Comparison of ENCODE assay signal across 8 cellular contexts in the genomic region with DNA sequence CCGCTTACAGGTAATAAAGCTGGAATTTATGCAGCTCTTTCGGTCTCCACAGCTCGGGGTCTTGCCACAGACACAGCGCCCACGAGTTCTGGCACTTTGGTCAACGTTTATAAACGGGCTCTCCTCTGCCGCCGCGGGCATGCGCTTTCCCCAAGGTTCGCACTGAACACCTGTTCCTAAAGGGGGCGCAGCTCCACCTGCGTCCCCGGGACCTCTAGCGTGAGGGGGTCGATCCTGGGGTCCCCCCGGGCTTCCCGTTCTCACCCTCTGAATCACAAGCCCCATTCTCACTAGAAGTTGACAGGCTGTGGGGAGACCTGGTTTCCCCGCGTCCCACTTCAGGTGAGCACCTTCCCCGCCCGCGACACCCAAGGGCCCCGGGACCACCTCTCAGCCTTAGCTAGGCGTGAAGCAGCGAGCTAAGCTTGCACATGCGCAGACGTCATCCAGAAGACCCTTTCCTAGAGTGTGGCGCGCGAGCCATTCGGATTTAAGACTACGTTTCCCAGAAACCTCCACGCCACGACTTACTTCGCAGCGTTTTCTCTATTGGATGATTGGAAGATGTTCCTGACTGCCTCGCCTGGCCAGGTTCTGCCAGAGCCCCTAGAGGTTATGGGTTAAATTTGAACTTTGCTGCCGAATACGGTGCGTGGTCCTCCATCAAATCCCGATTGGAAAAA. TPM values are rescaled to one million over a fixed set of nuclear protein-coding genes. Genes with fewer than 3 reads are reported as not detected.
DNase-seq lines count a peak whose midpoint lies in the region; ATAC-seq and TF ChIP-seq lines count a peak whose summit lies in the region.

No MANE protein-coding gene starts in this region.

- H3K4me1 Mint-ChIP-seq in WTC11: peaks cover 17% of the 10 kb centered on the region
- H3K4me1 Mint-ChIP-seq in endothelial cell (ENCODE audit: unreplicated experiment): peaks cover 10% of the 10 kb centered on the region
- peaks cover 26% of the 10 kb centered on the region for H3K4me1 Mint-ChIP-seq in stimulated activated effector memory CD8-positive, alpha-beta T cell treated with anti-CD3 and anti-CD28 coated beads, Interleukin-12 subunit alpha, Interleukin-12 subunit beta, amount 100 ng/mL, for 72 hours

- H3K27ac Mint-ChIP-seq in WTC11: no peak overlapping the region
- no peak overlapping the region for H3K27ac Mint-ChIP-seq in endothelial cell (ENCODE audit: unreplicated experiment)
- H3K27ac Mint-ChIP-seq in stimulated activated effector memory CD8-positive, alpha-beta T cell treated with anti-CD3 and anti-CD28 coated beads, Interleukin-12 subunit alpha, Interleukin-12 subunit beta, amount 100 ng/mL, for 72 hours: peak overlapping the region; percentile 81

- peaks cover 86% of the 10 kb centered on the region for H3K27me3 Mint-ChIP-seq in WTC11 (ENCODE audit: low read depth)
- peaks cover 3% of the 10 kb centered on the region for H3K27me3 Mint-ChIP-seq in endothelial cell (ENCODE audit: unreplicated experiment)

- POLR2A ChIA-PET in WTC11 (lab: Charles Lee): interaction anchor here (0.6 to 1.2 kb wide), 2 partner anchors 19 to 203 kb away, joined by 4 read pairs; no protein-coding TSS in a partner anchor

- H3K9me3 Mint-ChIP-seq in WTC11: no peaks in the 10 kb centered on the region
- H3K9me3 Mint-ChIP-seq in endothelial cell (ENCODE audit: unreplicated experiment): no peaks in the 10 kb centered on the region
- H3K9me3 Mint-ChIP-seq in stimulated activated effector memory CD8-positive, alpha-beta T cell treated with anti-CD3 and anti-CD28 coated beads, Interleukin-12 subunit alpha, Interleukin-12 subunit beta, amount 100 ng/mL, for 72 hours: no peaks in the 10 kb centered on the region

- peak; percentile 10; the same call in 1 of the 2 replicates for TF ChIP-seq CTCF in AG09319 (IDR thresholded peaks at IDR 0.05; ENCODE audit: low read depth, low read length)
- peak; percentile 66 for TF ChIP-seq CTCF in WTC11 (IDR thresholded peaks at IDR 0.05)
- peak; percentile 33 for TF ChIP-seq CTCF in endothelial cell (IDR thresholded peaks at IDR 0.05; ENCODE audit: unreplicated experiment)

- peak; percentile 42 for ATAC-seq in GM18870 (IDR thresholded peaks at IDR 0.05; ENCODE audit: unreplicated experiment)
- ATAC-seq in HG03095 (IDR thresholded peaks at IDR 0.05; ENCODE audit: unreplicated experiment): peak; percentile 57
- ATAC-seq in WTC11: peak; percentile 96
- peak; percentile 68 for ATAC-seq in stimulated activated effector memory CD8-positive, alpha-beta T cell treated with anti-CD3 and anti-CD28 coated beads, Interleukin-12 subunit alpha, Interleukin-12 subunit beta, amount 100 ng/mL, for 72 hours

- DNase-seq in AG09319 (ENCODE audit: extremely low read depth, low read depth): no peak
- DNase-seq in NCI-H2171 treated with DMSO at 0.1 percent for 48 hours (lab: John Stamatoyannopoulos, UW): peak; percentile 99
- DNase-seq in WTC11 (ENCODE audit: low spot score): peak; percentile 94
- DNase-seq in endothelial cell (ENCODE audit: low spot score): peak; percentile 77
- peak; percentile 52 for DNase-seq in medulla oblongata (ENCODE audit: extremely low spot score)
- DNase-seq in stimulated activated effector memory CD8-positive, alpha-beta T cell treated with anti-CD3 and anti-CD28 coated beads, Interleukin-12 subunit alpha, Interleukin-12 subunit beta, amount 100 ng/mL, for 72 hours (ENCODE audit: low spot score in 2 of 2): peak; percentile 14 to 75

- peak overlapping the region; percentile 76 for H3K4me3 Mint-ChIP-seq in WTC11
- peak overlapping the region; percentile 92 for H3K4me3 Mint-ChIP-seq in endothelial cell (ENCODE audit: unreplicated experiment)
- H3K4me3 Mint-ChIP-seq in stimulated activated effector memory CD8-positive, alpha-beta T cell treated with anti-CD3 and anti-CD28 coated beads, Interleukin-12 subunit alpha, Interleukin-12 subunit beta, amount 100 ng/mL, for 72 hours: peak overlapping the region; percentile 89

- CTCF ChIA-PET in WTC11 (lab: Charles Lee): interaction anchor here (0.7 to 1.8 kb wide), 18 partner anchors 9 to 553 kb away, joined by 3 to 34 read pairs (median 4); a partner anchor contains a TSS

- H3K36me3 Mint-ChIP-seq in WTC11: no peaks in the 10 kb centered on the region
- no peaks in the 10 kb centered on the region for H3K36me3 Mint-ChIP-seq in endothelial cell (ENCODE audit: low read depth, unreplicated experiment)
- no peaks in the 10 kb centered on the region for H3K36me3 Mint-ChIP-seq in stimulated activated effector memory CD8-positive, alpha-beta T cell treated with anti-CD3 and anti-CD28 coated beads, Interleukin-12 subunit alpha, Interleukin-12 subunit beta, amount 100 ng/mL, for 72 hours

TF ChIP-seq in WTC11, 78 proteins besides CTCF, POLR2A, EP300 and RAD21 (continues in another document):
- TF ChIP-seq TP53 (CRISPR knock-in tag; IDR thresholded peaks at IDR 0.05): no peak
- TF ChIP-seq, protein P1, sequence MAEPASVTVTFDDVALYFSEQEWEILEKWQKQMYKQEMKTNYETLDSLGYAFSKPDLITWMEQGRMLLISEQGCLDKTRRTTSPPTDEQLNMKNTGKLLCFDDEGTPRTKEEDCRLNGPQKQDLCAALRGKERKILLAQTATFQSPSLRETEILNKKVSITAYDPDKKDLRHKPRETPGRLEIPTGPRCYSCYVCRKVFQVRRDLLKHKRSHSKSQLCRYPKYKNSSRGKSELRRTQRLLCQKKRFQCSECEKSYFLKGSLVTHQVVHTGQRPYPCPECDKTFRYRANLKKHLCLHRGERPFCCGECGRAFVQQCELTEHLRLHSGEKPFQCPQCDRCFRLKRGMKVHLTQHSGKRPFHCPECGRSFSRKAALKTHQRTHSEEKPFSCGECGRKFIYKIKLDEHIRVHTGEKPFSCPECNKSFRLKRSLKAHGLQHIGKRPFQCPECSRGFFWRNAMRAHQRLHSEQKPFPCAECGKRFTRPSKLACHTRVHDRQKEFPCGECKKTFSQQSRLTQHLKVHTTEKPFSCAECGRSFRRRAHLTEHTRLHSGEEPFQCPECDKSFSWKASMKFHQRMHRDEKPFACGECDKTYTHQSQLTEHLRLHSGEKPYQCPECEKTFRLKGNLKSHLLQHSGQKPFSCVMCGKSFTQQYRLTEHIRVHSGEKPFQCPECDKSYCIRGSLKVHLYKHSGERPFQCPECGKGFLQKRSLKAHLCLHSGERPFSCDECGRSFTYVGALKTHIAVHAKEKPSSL (CRISPR knock-in tag; conservative IDR thresholded peaks at IDR 0.05): no peak
- no peak for TF ChIP-seq SOX15 (CRISPR knock-in tag; IDR thresholded peaks at IDR 0.05)
- no peak for TF ChIP-seq ATF1 (CRISPR knock-in tag; IDR thresholded peaks at IDR 0.05)
- TF ChIP-seq JUN (CRISPR knock-in tag; IDR thresholded peaks at IDR 0.05): no peak
- TF ChIP-seq, protein P2, sequence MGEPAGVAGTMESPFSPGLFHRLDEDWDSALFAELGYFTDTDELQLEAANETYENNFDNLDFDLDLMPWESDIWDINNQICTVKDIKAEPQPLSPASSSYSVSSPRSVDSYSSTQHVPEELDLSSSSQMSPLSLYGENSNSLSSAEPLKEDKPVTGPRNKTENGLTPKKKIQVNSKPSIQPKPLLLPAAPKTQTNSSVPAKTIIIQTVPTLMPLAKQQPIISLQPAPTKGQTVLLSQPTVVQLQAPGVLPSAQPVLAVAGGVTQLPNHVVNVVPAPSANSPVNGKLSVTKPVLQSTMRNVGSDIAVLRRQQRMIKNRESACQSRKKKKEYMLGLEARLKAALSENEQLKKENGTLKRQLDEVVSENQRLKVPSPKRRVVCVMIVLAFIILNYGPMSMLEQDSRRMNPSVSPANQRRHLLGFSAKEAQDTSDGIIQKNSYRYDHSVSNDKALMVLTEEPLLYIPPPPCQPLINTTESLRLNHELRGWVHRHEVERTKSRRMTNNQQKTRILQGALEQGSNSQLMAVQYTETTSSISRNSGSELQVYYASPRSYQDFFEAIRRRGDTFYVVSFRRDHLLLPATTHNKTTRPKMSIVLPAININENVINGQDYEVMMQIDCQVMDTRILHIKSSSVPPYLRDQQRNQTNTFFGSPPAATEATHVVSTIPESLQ (CRISPR knock-in tag; IDR thresholded peaks at IDR 0.05): no peak
- TF ChIP-seq TCF7 (CRISPR knock-in tag; IDR thresholded peaks at IDR 0.05; ENCODE audit: low read depth): no peak
- TF ChIP-seq FOXP1 (CRISPR knock-in tag; IDR thresholded peaks at IDR 0.05; ENCODE audit: borderline replicate concordance): no peak; the same call in 1 of the 2 replicates
- no peak for TF ChIP-seq SMAD3 (CRISPR knock-in tag; IDR thresholded peaks at IDR 0.05; ENCODE audit: borderline replicate concordance)
- TF ChIP-seq, protein P3, sequence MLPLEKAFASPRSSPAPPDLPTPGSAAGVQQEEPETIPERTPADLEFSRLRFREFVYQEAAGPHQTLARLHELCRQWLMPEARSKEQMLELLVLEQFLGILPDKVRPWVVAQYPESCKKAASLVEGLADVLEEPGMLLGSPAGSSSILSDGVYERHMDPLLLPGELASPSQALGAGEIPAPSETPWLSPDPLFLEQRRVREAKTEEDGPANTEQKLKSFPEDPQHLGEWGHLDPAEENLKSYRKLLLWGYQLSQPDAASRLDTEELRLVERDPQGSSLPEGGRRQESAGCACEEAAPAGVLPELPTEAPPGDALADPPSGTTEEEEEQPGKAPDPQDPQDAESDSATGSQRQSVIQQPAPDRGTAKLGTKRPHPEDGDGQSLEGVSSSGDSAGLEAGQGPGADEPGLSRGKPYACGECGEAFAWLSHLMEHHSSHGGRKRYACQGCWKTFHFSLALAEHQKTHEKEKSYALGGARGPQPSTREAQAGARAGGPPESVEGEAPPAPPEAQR (CRISPR knock-in tag; IDR thresholded peaks at IDR 0.05): no peak
- TF ChIP-seq GRHL2 (CRISPR knock-in tag; IDR thresholded peaks at IDR 0.05; ENCODE audit: insufficient replicate concordance, severe bottlenecking): no peak
- TF ChIP-seq, protein P4, sequence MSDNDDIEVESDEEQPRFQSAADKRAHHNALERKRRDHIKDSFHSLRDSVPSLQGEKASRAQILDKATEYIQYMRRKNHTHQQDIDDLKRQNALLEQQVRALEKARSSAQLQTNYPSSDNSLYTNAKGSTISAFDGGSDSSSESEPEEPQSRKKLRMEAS (CRISPR knock-in tag; IDR thresholded peaks at IDR 0.05): peak; percentile 87
- TF ChIP-seq GTF2I (CRISPR knock-in tag; conservative IDR thresholded peaks at IDR 0.05): no peak

RNA-seq across cellular contexts. Expression of a gene that starts 21.3 kb away (rescaled TPM):
- total RNA-seq in WTC11 (2021) (4.4 to 6.2 TPM (median 5.2 TPM) in 3 replicates), endothelial cell (ENCODE audit: unreplicated experiment) (6.5 TPM)

RNA-seq across cellular contexts. Expression of a gene that starts 53.0 kb away (rescaled TPM):
- 0.14 to 0.50 TPM (median 0.27 TPM) in 3 replicates for total RNA-seq in WTC11 (2021)
- not detected for total RNA-seq in endothelial cell (ENCODE audit: unreplicated experiment)

Comparison
In these comparisons a context has a peak if more than half of its experiments do, and no peak if none do; other contexts are left out.
1. CTCF ChIP-seq: peak in every context shown above with its lines; median percentile 66 in WTC11; 33 in endothelial cell; 10 in AG09319.
2. ATAC-seq: peak in every context shown above with its lines; median percentile 96 in WTC11; 68 in stimulated activated effector memory CD8-positive, alpha-beta T cell treated with anti-CD3 and anti-CD28 coated beads, Interleukin-12 subunit alpha, Interleukin-12 subunit beta, amount 100 ng/mL, for 72 hours; 57 in HG03095; 42 in GM18870.